ENCODE assay signal across 13 cellular contexts in genomic region chr6:144155529-144155928, GRCh38. TPM values are rescaled to one million over a fixed set of nuclear protein-coding genes. Genes with fewer than 3 reads are reported as not detected.
DNase-seq lines count a peak whose midpoint lies in the region; ATAC-seq, FAIRE-seq and TF ChIP-seq lines count a peak whose summit lies in the region.
"Had no signal": no experiment of that assay in that cellular context is flagged by ENCODE, and none has a peak within 500 bp of the region (broad histone marks: within the 10 kb centered on the region; RNA-seq: fewer than 3 reads in every experiment).

No MANE protein-coding gene starts in this region.

- DNase-seq in central memory CD8-positive, alpha-beta T cell (ENCODE audit: low spot score in 2 of 2), result no peak
- DNase-seq in HK-2 (ENCODE audit: unreplicated experiment) (no peak), H54 (ENCODE audit: insufficient read length, low spot score) (no peak), aorta (no peak), NCI-H526 (lab: John Stamatoyannopoulos, UW) (no peak)
- DNase-seq: brain microvascular endothelial cell, DMS153, NCI-H1417 treated with DMSO at 0.1 percent for 48 hours had no signal

- H3K27me3 Mint-ChIP-seq in central memory CD8-positive, alpha-beta T cell, result no peaks in the 10 kb centered on the region

- H3K4me1 Mint-ChIP-seq in central memory CD8-positive, alpha-beta T cell, result peaks cover 70% of the 10 kb centered on the region

- no peak for TF ChIP-seq POLR2A in H54 (IDR thresholded peaks at IDR 0.05; ENCODE audit: low read depth, low read length)

- no peak overlapping the region for H3K4me3 Mint-ChIP-seq in central memory CD8-positive, alpha-beta T cell

- no peaks in the 10 kb centered on the region for H3K36me3 ChIP-seq in aorta (ENCODE audit: control insufficient read depth in 1 of 2, insufficient read depth in 2 of 2, low read length in 1 of 2)
- H3K36me3 ChIP-seq: brain microvascular endothelial cell had no signal

- peaks cover 22% of the 10 kb centered on the region for H3K36me3 Mint-ChIP-seq in central memory CD8-positive, alpha-beta T cell (ENCODE audit: insufficient read depth)

- no peaks in the 10 kb centered on the region for H3K9me3 Mint-ChIP-seq in central memory CD8-positive, alpha-beta T cell

- peaks cover 0 to 7% of the 10 kb centered on the region in 2 donors for H3K4me1 ChIP-seq in aorta (ENCODE audit: control insufficient read depth in 1 of 2, insufficient read depth in 2 of 2, low read length in 2 of 2)

- H3K27me3 ChIP-seq in aorta (ENCODE audit: control insufficient read depth in 1 of 2, insufficient read depth in 2 of 2, low read length in 1 of 2), result no peaks in the 10 kb centered on the region
- H3K27me3 ChIP-seq: brain microvascular endothelial cell had no signal

- no peaks in the 10 kb centered on the region for H3K9me3 ChIP-seq in aorta (ENCODE audit: control insufficient read depth, low read length)

- intact Hi-C loops in aorta (cut with DNase I), result no loop called here

- ATAC-seq in GM18520 (IDR thresholded peaks at IDR 0.05; ENCODE audit: unreplicated experiment), result peak; percentile 37
- ATAC-seq in GM21381 (IDR thresholded peaks at IDR 0.05; ENCODE audit: unreplicated experiment), result peak; percentile 50
- peak; percentile 55 for ATAC-seq in HG03095 (IDR thresholded peaks at IDR 0.05; ENCODE audit: unreplicated experiment)
- ATAC-seq in central memory CD8-positive, alpha-beta T cell (replicated peaks; ENCODE audit: extremely low read depth, poor library complexity, severe bottlenecking), result no peak
- no peak for ATAC-seq in aorta (ENCODE audit: low FRiP score)
- ATAC-seq: HCT116 had no signal

- FAIRE-seq in H54 (lab: Jason Lieb, UNC), result no peak

- 96 to 100% methylated on average over 2 of the region's 2 CpGs for WGBS in aorta, 2 donors

- H3K27ac ChIP-seq in aorta (ENCODE audit: low read depth in 1 of 2, low read length in 2 of 2), result no peak overlapping the region
- H3K27ac ChIP-seq: brain microvascular endothelial cell had no signal

- peak overlapping the region; percentile 89 for H3K27ac Mint-ChIP-seq in central memory CD8-positive, alpha-beta T cell (ENCODE audit: low read depth)

- H3K4me3 ChIP-seq in aorta (ENCODE audit: low read length in 2 of 2), result no peak overlapping the region
- H3K4me3 ChIP-seq: lung had no signal

RNA-seq across cellular contexts. Expression of gene STX11, which starts 5.2 kb away (rescaled TPM):
- 1 to 10 TPM; 6.5 to 7.0 TPM for total RNA-seq in aorta
- polyA plus RNA-seq in aorta, result 1 to 10 TPM; 2.0 to 4.6 TPM

Comparison
In these comparisons a context has a peak if more than half of its experiments do, and no peak if none do; other contexts are left out.
1. ATAC-seq: peak in GM18520 (single experiment), GM21381 (single experiment) and HG03095 (single experiment); none in central memory CD8-positive, alpha-beta T cell (single experiment) and aorta (single experiment).